ENCODE assay signal across 13 cellular contexts in the genomic region with DNA sequence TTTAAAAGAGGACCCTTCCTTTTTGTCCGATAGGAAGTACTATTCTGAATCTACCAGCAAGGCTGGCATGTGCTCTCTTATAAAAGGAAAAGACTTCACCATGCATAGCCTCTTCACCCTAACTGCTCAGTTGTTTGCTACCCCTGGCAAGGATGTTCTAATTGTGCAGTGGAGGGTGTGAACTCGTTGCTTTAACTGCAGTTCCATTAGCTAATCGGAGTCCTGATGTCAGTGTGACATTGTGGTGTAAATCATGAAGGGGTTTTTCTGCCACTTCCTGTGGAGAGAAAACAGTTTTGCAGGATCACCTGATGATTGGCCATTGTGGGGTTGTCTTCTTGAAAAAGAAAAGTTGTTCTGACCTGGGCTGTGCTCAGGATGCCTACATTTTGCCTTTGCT.
DNase-seq lines count a peak whose midpoint lies in the region; ATAC-seq and TF ChIP-seq lines count a peak whose summit lies in the region.
"Had no signal": no experiment of that assay in that cellular context is flagged by ENCODE, and none has a peak within 500 bp of the region (broad histone marks: within the 10 kb centered on the region; RNA-seq: fewer than 3 reads in every experiment).

No MANE protein-coding gene starts in this region.

- peaks cover 7% of the 10 kb centered on the region for H3K4me1 ChIP-seq in mammary epithelial cell (ENCODE audit: insufficient read depth, low read length)
- H3K4me1 ChIP-seq: prostate gland had no signal

- peaks cover 7% of the 10 kb centered on the region for H3K27me3 ChIP-seq in mammary epithelial cell (ENCODE audit: insufficient read depth, low read length)

- H3K36me3 Mint-ChIP-seq in activated T-cell treated with anti-CD3 and anti-CD28 coated beads, Interleukin-2, amount 50 U/mL, for 4 hours (ENCODE audit: insufficient read depth) = no peaks in the 10 kb centered on the region
- no peaks in the 10 kb centered on the region for H3K36me3 Mint-ChIP-seq in activated T-helper 1 cell treated with anti-CD3 and anti-CD28 coated beads, Interleukin-12 subunit alpha, Interleukin-12 subunit beta, Interleukin-2, Interleukin-4 antibody, amounts not matched to agents 30 ng/mL and 10 ng/mL and 1 ng/mL, durations not matched to agents 14 hours and 24 hours and 36 hours (ENCODE audit: low read depth)
- H3K36me3 Mint-ChIP-seq in stimulated activated effector memory CD8-positive, alpha-beta T cell treated with anti-CD3 and anti-CD28 coated beads, Interleukin-12 subunit alpha, Interleukin-12 subunit beta, amount 100 ng/mL, for 72 hours = no peaks in the 10 kb centered on the region

- peak; percentile 43 to 62 for ATAC-seq in activated T-cell treated with anti-CD3 and anti-CD28 coated beads, Interleukin-2, amount 50 U/mL, for 4 hours
- ATAC-seq in HG02973 (IDR thresholded peaks at IDR 0.05; ENCODE audit: unreplicated experiment) = peak; percentile 48
- ATAC-seq in stimulated activated effector memory CD8-positive, alpha-beta T cell treated with anti-CD3 and anti-CD28 coated beads, Interleukin-12 subunit alpha, Interleukin-12 subunit beta, amount 100 ng/mL, for 72 hours = peak; percentile 90

- CTCF ChIA-PET in mammary epithelial cell (lab: Charles Lee; ENCODE audit: low non-redundant PET) = no interaction called here

- peak overlapping the region; percentile 72 for H3K27ac Mint-ChIP-seq in activated T-helper 1 cell treated with anti-CD3 and anti-CD28 coated beads, Interleukin-12 subunit alpha, Interleukin-12 subunit beta, Interleukin-2, Interleukin-4 antibody, amounts not matched to agents 30 ng/mL and 10 ng/mL and 1 ng/mL, durations not matched to agents 14 hours and 24 hours and 36 hours
- H3K27ac Mint-ChIP-seq in stimulated activated effector memory CD8-positive, alpha-beta T cell treated with anti-CD3 and anti-CD28 coated beads, Interleukin-12 subunit alpha, Interleukin-12 subunit beta, amount 100 ng/mL, for 72 hours = peak overlapping the region; percentile 33

- H2AFZ ChIP-seq in mammary epithelial cell (ENCODE audit: low read depth, low read length) = no peak overlapping the region

- WGBS in mammary epithelial cell (ENCODE audit: low coverage, missing lambda C conversion rate) = 71% methylated on average over 3 of the region's 3 CpGs

- peaks cover 19% of the 10 kb centered on the region for H3K4me1 Mint-ChIP-seq in activated T-cell treated with anti-CD3 and anti-CD28 coated beads, Interleukin-2, amount 50 U/mL, for 4 hours (ENCODE audit: low read depth)
- H3K4me1 Mint-ChIP-seq in activated T-helper 1 cell treated with anti-CD3 and anti-CD28 coated beads, Interleukin-12 subunit alpha, Interleukin-12 subunit beta, Interleukin-2, Interleukin-4 antibody, amounts not matched to agents 30 ng/mL and 10 ng/mL and 1 ng/mL, durations not matched to agents 14 hours and 24 hours and 36 hours (ENCODE audit: low read depth) = peaks cover 28% of the 10 kb centered on the region
- peaks cover 22% of the 10 kb centered on the region for H3K4me1 Mint-ChIP-seq in stimulated activated effector memory CD8-positive, alpha-beta T cell treated with anti-CD3 and anti-CD28 coated beads, Interleukin-12 subunit alpha, Interleukin-12 subunit beta, amount 100 ng/mL, for 72 hours

- H4K20me1 ChIP-seq in mammary epithelial cell (ENCODE audit: insufficient read depth, low read length) = no peaks in the 10 kb centered on the region

- no peak overlapping the region for H3K4me2 ChIP-seq in mammary epithelial cell (ENCODE audit: insufficient read depth, low read depth, low read length)

- no peak overlapping the region for H3K9ac ChIP-seq in mammary epithelial cell (ENCODE audit: insufficient read depth, low read length)

- H3K9me3 Mint-ChIP-seq in activated T-cell treated with anti-CD3 and anti-CD28 coated beads, Interleukin-2, amount 50 U/mL, for 4 hours = no peaks in the 10 kb centered on the region
- no peaks in the 10 kb centered on the region for H3K9me3 Mint-ChIP-seq in activated T-helper 1 cell treated with anti-CD3 and anti-CD28 coated beads, Interleukin-12 subunit alpha, Interleukin-12 subunit beta, Interleukin-2, Interleukin-4 antibody, amounts not matched to agents 30 ng/mL and 10 ng/mL and 1 ng/mL, durations not matched to agents 14 hours and 24 hours and 36 hours
- H3K9me3 Mint-ChIP-seq in stimulated activated effector memory CD8-positive, alpha-beta T cell treated with anti-CD3 and anti-CD28 coated beads, Interleukin-12 subunit alpha, Interleukin-12 subunit beta, amount 100 ng/mL, for 72 hours = no peaks in the 10 kb centered on the region

- in situ Hi-C loops in mammary epithelial cell (cut with MboI; ENCODE audit: low sequenced_read_pairs in 2 of 2) = loop anchor here in 1 of 2 donors (25.0 kb wide), 2 partner anchors 133 to 358 kb away; no protein-coding TSS in a partner anchor

- H3K27ac ChIP-seq in mammary epithelial cell (ENCODE audit: insufficient read depth, low read depth, low read length) = no peak overlapping the region
- H3K27ac ChIP-seq: C4-2B, prostate gland, SK-N-MC had no signal

- no peaks in the 10 kb centered on the region for H3K27me3 Mint-ChIP-seq in activated T-cell treated with anti-CD3 and anti-CD28 coated beads, Interleukin-2, amount 50 U/mL, for 4 hours (ENCODE audit: low read depth)
- H3K27me3 Mint-ChIP-seq in activated T-helper 1 cell treated with anti-CD3 and anti-CD28 coated beads, Interleukin-12 subunit alpha, Interleukin-12 subunit beta, Interleukin-2, Interleukin-4 antibody, amounts not matched to agents 30 ng/mL and 10 ng/mL and 1 ng/mL, durations not matched to agents 14 hours and 24 hours and 36 hours (ENCODE audit: insufficient read depth) = peaks cover 6% of the 10 kb centered on the region

- dilution Hi-C loops in mammary epithelial cell (cut with HindIII; ENCODE audit: low sequenced_read_pairs) = no loop called here

- no peaks in the 10 kb centered on the region for H3K36me3 ChIP-seq in mammary epithelial cell (ENCODE audit: insufficient read depth, low read length)
- H3K36me3 ChIP-seq: prostate gland had no signal

- no peak overlapping the region for H3K4me3 Mint-ChIP-seq in activated T-cell treated with anti-CD3 and anti-CD28 coated beads, Interleukin-2, amount 50 U/mL, for 4 hours
- peak overlapping the region; percentile 66 for H3K4me3 Mint-ChIP-seq in activated T-helper 1 cell treated with anti-CD3 and anti-CD28 coated beads, Interleukin-12 subunit alpha, Interleukin-12 subunit beta, Interleukin-2, Interleukin-4 antibody, amounts not matched to agents 30 ng/mL and 10 ng/mL and 1 ng/mL, durations not matched to agents 14 hours and 24 hours and 36 hours
- H3K4me3 Mint-ChIP-seq in stimulated activated effector memory CD8-positive, alpha-beta T cell treated with anti-CD3 and anti-CD28 coated beads, Interleukin-12 subunit alpha, Interleukin-12 subunit beta, amount 100 ng/mL, for 72 hours = peak overlapping the region; percentile 5

- H3K9me3 ChIP-seq in mammary epithelial cell (replicated peaks; ENCODE audit: insufficient read depth, low read length) = no peaks in the 10 kb centered on the region
- H3K9me3 ChIP-seq: prostate gland had no signal

- TF ChIP-seq CTCF in mammary epithelial cell (conservative IDR thresholded peaks at IDR 0.05 in 1 of 2, IDR thresholded peaks at IDR 0.05 in 1 of 2; ENCODE audit: extremely low read depth in 1 of 2, insufficient read depth in 1 of 2, low read depth in 1 of 2, low read length in 2 of 2) = no peak

- H3K4me3 ChIP-seq in mammary epithelial cell (replicated peaks in 1 of 3; ENCODE audit: insufficient read depth in 1 of 3, low read depth in 2 of 3, low read length in 3 of 3) = no peak overlapping the region
- H3K4me3 ChIP-seq: prostate gland, SK-N-MC had no signal

- intact Hi-C loops in activated T-helper 1 cell treated with anti-CD3 and anti-CD28 coated beads, Interleukin-12 subunit alpha, Interleukin-12 subunit beta, Interleukin-2, Interleukin-4 antibody, amounts not matched to agents 30 ng/mL and 10 ng/mL and 1 ng/mL, durations not matched to agents 14 hours and 24 hours and 36 hours (cut with micrococcal nuclease) = no loop called here
- intact Hi-C loops in mammary epithelial cell (cut with micrococcal nuclease) = no loop called here

- BruUV-seq in mammary epithelial cell (replicated peaks; lab: Mats Ljungman, UMichigan) = no TSS peak

- DNase-seq in activated T-cell treated with anti-CD3 and anti-CD28 coated beads, Interleukin-2, amount 50 U/mL, for 4 hours = no peak
- no peak for DNase-seq in activated T-cell treated with anti-CD3 and anti-CD28 coated beads, Interleukin-2, amount 50 U/mL, for 48 hours
- peak; percentile 41 for DNase-seq in activated T-helper 1 cell treated with anti-CD3 and anti-CD28 coated beads, Interleukin-12 subunit alpha, Interleukin-12 subunit beta, Interleukin-2, Interleukin-4 antibody, amounts not matched to agents 30 ng/mL and 10 ng/mL and 1 ng/mL, durations not matched to agents 14 hours and 24 hours and 36 hours (ENCODE audit: low spot score)
- peak in 1 of 2 donors; percentile 64 for DNase-seq in stimulated activated effector memory CD8-positive, alpha-beta T cell treated with anti-CD3 and anti-CD28 coated beads, Interleukin-12 subunit alpha, Interleukin-12 subunit beta, amount 100 ng/mL, for 72 hours (ENCODE audit: low spot score in 2 of 2)
- DNase-seq in NCI-H187 treated with DMSO at 0.1 percent for 48 hours (lab: John Stamatoyannopoulos, UW) = no peak
- DNase-seq in mammary epithelial cell = no peak
- DNase-seq in activated CD8-positive, alpha-beta memory T cell treated with anti-CD3 and anti-CD28 coated beads for 24 hours = no peak
- DNase-seq: activated naive CD4-positive, alpha-beta T cell treated with Interleukin-2 at 50 U/mL for 16 hours; NCI-H1105 treated with DMSO at 0.1 percent for 48 hours had no signal

- no peaks in the 10 kb centered on the region for H3K79me2 ChIP-seq in mammary epithelial cell (ENCODE audit: insufficient read depth, low read length)
